Comparison of ENCODE assay signal across 10 cellular contexts in the genomic region with DNA sequence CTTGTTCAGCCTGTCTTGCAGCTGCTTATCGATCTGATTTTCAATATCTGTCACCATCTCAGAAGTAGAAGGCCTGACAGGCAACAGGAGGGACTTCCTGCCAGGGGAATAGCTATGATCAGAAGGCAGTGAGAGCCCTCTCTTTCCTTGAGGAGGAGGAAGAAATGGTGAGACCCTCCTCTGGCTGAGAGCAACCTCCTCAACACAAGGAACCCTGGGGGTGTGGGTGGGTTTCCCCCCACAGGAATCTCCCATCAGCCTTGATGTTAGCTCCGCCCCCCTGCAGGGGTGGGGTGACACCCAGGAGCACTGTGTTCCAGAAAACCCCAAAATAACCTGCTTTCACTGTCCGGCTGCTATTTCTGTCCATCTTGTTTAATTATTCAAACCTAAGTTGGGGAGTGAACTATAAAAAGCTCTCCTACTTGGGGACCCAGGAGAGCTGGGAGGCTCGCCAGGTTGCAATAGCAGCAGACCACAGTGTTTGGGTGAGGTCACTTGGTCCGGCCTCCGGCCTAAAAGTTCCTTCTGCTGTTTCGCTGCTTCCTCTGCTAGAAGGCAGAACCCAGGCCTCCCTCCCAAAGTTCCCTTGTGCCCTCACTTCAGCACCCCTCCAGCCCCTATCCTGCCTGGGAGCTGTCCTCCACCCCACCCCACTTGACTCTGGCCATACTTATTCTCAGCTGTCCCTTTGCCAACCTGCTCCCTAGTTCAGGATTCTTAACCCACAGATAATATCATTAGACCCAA. TPM values are rescaled to one million over a fixed set of nuclear protein-coding genes. Genes with fewer than 3 reads are reported as not detected.
A peak's percentile ranks its signal among the peaks of the same experiment; 100 is the strongest.
DNase-seq lines count a peak whose midpoint lies in the region; ATAC-seq and TF ChIP-seq lines count a peak whose summit lies in the region.
"Had no signal": no experiment of that assay in that cellular context is flagged by ENCODE, and none has a peak within 500 bp of the region (broad histone marks: within the 10 kb centered on the region; RNA-seq: fewer than 3 reads in every experiment).

No MANE protein-coding gene starts in this region.

- H3K9me3 Mint-ChIP-seq in activated T-cell treated with anti-CD3 and anti-CD28 coated beads, Interleukin-2, amount 50 U/mL, for 72 hours: peaks cover 0 to 2% of the 10 kb centered on the region in 2 donors
- H3K9me3 Mint-ChIP-seq: nephron progenitor cell had no signal

- no peak overlapping the region for H3K4me3 ChIP-seq in upper lobe of right lung

- H3K27ac ChIP-seq in angular gyrus (ENCODE audit: low read depth, low read length): peak overlapping the region; percentile 82
- H3K27ac ChIP-seq in upper lobe of right lung: peak overlapping the region; percentile 80

- H3K36me3 Mint-ChIP-seq in activated T-cell treated with anti-CD3 and anti-CD28 coated beads, Interleukin-2, amount 50 U/mL, for 72 hours (ENCODE audit: insufficient read depth in 2 of 2): peaks cover 2 to 5% of the 10 kb centered on the region in 2 donors

- DNase-seq in activated T-cell treated with anti-CD3 and anti-CD28 coated beads, Interleukin-2, amount 50 U/mL, for 72 hours: peak in 1 of 2 donors; percentile 48
- DNase-seq in activated T-cell treated with anti-CD3 and anti-CD28 coated beads, Interleukin-2, amount 50 U/mL, for 1 hour: no peak
- peak; percentile 83 for DNase-seq in medulla oblongata (ENCODE audit: extremely low spot score)
- peak; percentile 85 for DNase-seq in upper lobe of right lung
- no peak for DNase-seq in germinal center (ENCODE audit: low spot score)
- DNase-seq: DMS 273 treated with DMSO at 0.1 percent for 48 hours, nephron progenitor cell had no signal

- H3K4me1 Mint-ChIP-seq in activated T-cell treated with anti-CD3 and anti-CD28 coated beads, Interleukin-2, amount 50 U/mL, for 72 hours (ENCODE audit: low read depth): peaks cover 83% of the 10 kb centered on the region

- H3K27me3 Mint-ChIP-seq in activated T-cell treated with anti-CD3 and anti-CD28 coated beads, Interleukin-2, amount 50 U/mL, for 72 hours (ENCODE audit: low read depth): no peaks in the 10 kb centered on the region

- no peaks in the 10 kb centered on the region for H3K36me3 ChIP-seq in upper lobe of right lung

- no peaks in the 10 kb centered on the region for H3K27me3 ChIP-seq in upper lobe of right lung

- H3K27ac Mint-ChIP-seq in activated T-cell treated with anti-CD3 and anti-CD28 coated beads, Interleukin-2, amount 50 U/mL, for 72 hours: peak overlapping the region; percentile 25

- peaks cover 60% of the 10 kb centered on the region for H3K4me1 ChIP-seq in upper lobe of right lung

- peak overlapping the region; percentile 82 to 91 for H3K4me3 Mint-ChIP-seq in activated T-cell treated with anti-CD3 and anti-CD28 coated beads, Interleukin-2, amount 50 U/mL, for 72 hours
- H3K4me3 Mint-ChIP-seq: nephron progenitor cell had no signal

- intact Hi-C loops in upper lobe of right lung (cut with DNase I): no loop called here

- H3K9me3 ChIP-seq in upper lobe of right lung: no peaks in the 10 kb centered on the region

- TF ChIP-seq CTCF in upper lobe of right lung (IDR thresholded peaks at IDR 0.05): no peak

- ATAC-seq in activated T-cell treated with anti-CD3 and anti-CD28 coated beads, Interleukin-2, amount 50 U/mL, for 72 hours (replicated peaks in 1 of 2): no peak
- peak; percentile 18 for ATAC-seq in upper lobe of right lung
- ATAC-seq in HG02623 (IDR thresholded peaks at IDR 0.05; ENCODE audit: unreplicated experiment): no peak
- ATAC-seq in HG03108 (IDR thresholded peaks at IDR 0.05; ENCODE audit: unreplicated experiment): no peak

RNA-seq across cellular contexts. Expression of gene MEF2D, which starts 7.8 kb away (rescaled TPM):
- total RNA-seq in activated T-cell treated with anti-CD3 and anti-CD28 coated beads, Interleukin-2, amount 50 U/mL, for 72 hours: 10 to 100 TPM; 73.3 to 86.8 TPM
- 60.8 TPM for total RNA-seq in upper lobe of right lung

Comparison
In these comparisons a context has a peak if more than half of its experiments do, and no peak if none do; other contexts are left out.
1. DNase-seq: peak in medulla oblongata (single experiment) and upper lobe of right lung (single experiment); none in activated T-cell treated with anti-CD3 and anti-CD28 coated beads, Interleukin-2, amount 50 U/mL, for 1 hour (single experiment) and germinal center (single experiment).